Comparison of ENCODE assay signal across 8 cellular contexts in genomic region chr1:117093870-117094621, GRCh38. TPM values are rescaled to one million over a fixed set of nuclear protein-coding genes. Genes with fewer than 3 reads are reported as not detected.
A peak's percentile ranks its signal among the peaks of the same experiment; 100 is the strongest.
DNase-seq lines count a peak whose midpoint lies in the region; ATAC-seq and TF ChIP-seq lines count a peak whose summit lies in the region.

No MANE protein-coding gene starts in this region.

- no peak overlapping the region for H3K4me2 ChIP-seq in Karpas-422 (ENCODE audit: low read depth, low read length, poor library complexity, severe bottlenecking)

- peaks cover 13% of the 10 kb centered on the region for H3K4me1 ChIP-seq in Karpas-422 (ENCODE audit: low read length)

- CTCF ChIA-PET in activated CD8-positive, alpha-beta T cell treated with anti-CD3 and anti-CD28 coated beads, Interleukin-2, amount 10 ng/mL, durations not matched to agents 7 days and 5 days (lab: Charles Lee), result interaction anchor here (0.7 to 6.4 kb wide), 20 partner anchors 8 to 665 kb away, joined by 3 to 67 read pairs (median 4); partner anchors contain the start of gene TTF2

- no peak overlapping the region for H3K4me3 ChIP-seq in Karpas-422 (ENCODE audit: low read length)
- H3K4me3 ChIP-seq in fibroblast of villous mesenchyme (ENCODE audit: low read depth, low read length), result no peak overlapping the region

- H3K27me3 ChIP-seq in Karpas-422 (ENCODE audit: low read length), result no peaks in the 10 kb centered on the region

- no peaks in the 10 kb centered on the region for H3K27me3 Mint-ChIP-seq in activated CD8-positive, alpha-beta T cell treated with anti-CD3 and anti-CD28 coated beads, Interleukin-2, amount 10 ng/mL, durations not matched to agents 7 days and 5 days (ENCODE audit: low read depth)

- H3K36me3 Mint-ChIP-seq in activated CD8-positive, alpha-beta T cell treated with anti-CD3 and anti-CD28 coated beads, Interleukin-2, amount 10 ng/mL, durations not matched to agents 7 days and 5 days (ENCODE audit: low read depth), result peaks cover 79% of the 10 kb centered on the region

- peaks cover 16% of the 10 kb centered on the region for H3K4me1 Mint-ChIP-seq in activated CD8-positive, alpha-beta T cell treated with anti-CD3 and anti-CD28 coated beads, Interleukin-2, amount 10 ng/mL, durations not matched to agents 7 days and 5 days (ENCODE audit: low read depth)

- no peaks in the 10 kb centered on the region for H4K20me1 ChIP-seq in Karpas-422 (ENCODE audit: insufficient read depth, low read depth, low read length)

- H3K9ac ChIP-seq in Karpas-422 (ENCODE audit: low read length), result no peak overlapping the region

- H2AFZ ChIP-seq in Karpas-422 (ENCODE audit: low read length), result no peak overlapping the region

- H3K4me3 Mint-ChIP-seq in activated CD8-positive, alpha-beta T cell treated with anti-CD3 and anti-CD28 coated beads, Interleukin-2, amount 10 ng/mL, durations not matched to agents 7 days and 5 days, result no peak overlapping the region

- no peaks in the 10 kb centered on the region for H3K9me3 Mint-ChIP-seq in activated CD8-positive, alpha-beta T cell treated with anti-CD3 and anti-CD28 coated beads, Interleukin-2, amount 10 ng/mL, durations not matched to agents 7 days and 5 days (ENCODE audit: insufficient read depth)

- H3K27ac Mint-ChIP-seq in activated CD8-positive, alpha-beta T cell treated with anti-CD3 and anti-CD28 coated beads, Interleukin-2, amount 10 ng/mL, durations not matched to agents 7 days and 5 days, result peak overlapping the region; percentile 50

- ATAC-seq in GM21786 (IDR thresholded peaks at IDR 0.05; ENCODE audit: unreplicated experiment), result peak; percentile 68
- peak; percentile 92 for ATAC-seq in activated CD8-positive, alpha-beta T cell treated with anti-CD3 and anti-CD28 coated beads, Interleukin-2, amount 10 ng/mL, durations not matched to agents 7 days and 5 days

- H3K79me2 ChIP-seq in Karpas-422 (ENCODE audit: low read length), result no peaks in the 10 kb centered on the region

- no peaks in the 10 kb centered on the region for H3K9me2 ChIP-seq in Karpas-422 (replicated peaks; ENCODE audit: insufficient read depth, low read length)

- POLR2A ChIA-PET in activated CD8-positive, alpha-beta T cell treated with anti-CD3 and anti-CD28 coated beads, Interleukin-2, amount 10 ng/mL, durations not matched to agents 7 days and 5 days (lab: Charles Lee), result interaction anchor here (0.5 to 2.0 kb wide), 5 partner anchors 18 to 699 kb away, joined by 3 to 8 read pairs (median 3); partner anchors contain the start of genes MAN1A2 and TTF2

- no peaks in the 10 kb centered on the region for H3K9me3 ChIP-seq in Karpas-422 (ENCODE audit: low read length)

- H3K36me3 ChIP-seq in Karpas-422 (ENCODE audit: insufficient read depth, low read length), result peaks cover 68% of the 10 kb centered on the region

- peak; percentile 61 for TF ChIP-seq CTCF in fibroblast of villous mesenchyme (IDR thresholded peaks at IDR 0.05; ENCODE audit: insufficient read depth, low read depth, low read length)

- H3K27ac ChIP-seq in Karpas-422 (ENCODE audit: low read length), result no peak overlapping the region

- peak; percentile 34 for DNase-seq in DMS53 (lab: John Stamatoyannopoulos, UW)
- no peak for DNase-seq in DMS53 treated with DMSO at 0.1 percent for 48 hours (lab: John Stamatoyannopoulos, UW; ENCODE audit: unreplicated experiment)
- DNase-seq in Karpas-422, result peak; percentile 67
- peak; percentile 65 for DNase-seq in activated CD8-positive, alpha-beta T cell treated with anti-CD3 and anti-CD28 coated beads, Interleukin-2, amount 10 ng/mL, durations not matched to agents 7 days and 5 days
- peak; percentile 92 for DNase-seq in fibroblast of villous mesenchyme (ENCODE audit: low read depth)
- DNase-seq in stimulated activated CD8-positive, alpha-beta memory T cell treated with anti-CD3 and anti-CD28 coated beads, Interleukin-12 subunit alpha, Interleukin-12 subunit beta, amount 100 ng/mL, for 1 hour (ENCODE audit: low read depth), result peak; percentile 10
- DNase-seq in GDM1 (lab: John Stamatoyannopoulos, UW), result no peak

RNA-seq across cellular contexts. Expression of gene TRIM45, which starts 27.5 kb away (rescaled TPM):
- total RNA-seq in Karpas-422 (2014; rRNA removed; shearing (Covaris generic); ENCODE audit: low replicate concordance), result not detected in 2 replicates
- under 1 TPM; 0.44 to 0.87 TPM for total RNA-seq in activated CD8-positive, alpha-beta T cell treated with anti-CD3 and anti-CD28 coated beads, Interleukin-2, amount 10 ng/mL, durations not matched to agents 7 days and 5 days
- total RNA-seq in fibroblast of villous mesenchyme, result 1.7 and 2.6 TPM in 2 replicates

RNA-seq across cellular contexts. Expression of gene TTF2, which starts 33.9 kb away (rescaled TPM):
- total RNA-seq in Karpas-422 (2014; rRNA removed; shearing (Covaris generic); ENCODE audit: low replicate concordance), result 29.5 and 49.5 TPM in 2 replicates
- 100 to 1,000 TPM; 121 to 135 TPM for total RNA-seq in activated CD8-positive, alpha-beta T cell treated with anti-CD3 and anti-CD28 coated beads, Interleukin-2, amount 10 ng/mL, durations not matched to agents 7 days and 5 days
- 15.1 and 21.2 TPM in 2 replicates for total RNA-seq in fibroblast of villous mesenchyme

Comparison
In these comparisons a context has a peak if more than half of its experiments do, and no peak if none do; other contexts are left out.
1. DNase-seq: peak in DMS53 (single experiment), Karpas-422 (single experiment), activated CD8-positive, alpha-beta T cell treated with anti-CD3 and anti-CD28 coated beads, Interleukin-2, amount 10 ng/mL, durations not matched to agents 7 days and 5 days (single experiment), fibroblast of villous mesenchyme (single experiment) and stimulated activated CD8-positive, alpha-beta memory T cell treated with anti-CD3 and anti-CD28 coated beads, Interleukin-12 subunit alpha, Interleukin-12 subunit beta, amount 100 ng/mL, for 1 hour (single experiment); none in DMS53 treated with DMSO at 0.1 percent for 48 hours (single experiment) and GDM1 (single experiment).